1 cellular context compared by ENCODE assay signal in the genomic region with DNA sequence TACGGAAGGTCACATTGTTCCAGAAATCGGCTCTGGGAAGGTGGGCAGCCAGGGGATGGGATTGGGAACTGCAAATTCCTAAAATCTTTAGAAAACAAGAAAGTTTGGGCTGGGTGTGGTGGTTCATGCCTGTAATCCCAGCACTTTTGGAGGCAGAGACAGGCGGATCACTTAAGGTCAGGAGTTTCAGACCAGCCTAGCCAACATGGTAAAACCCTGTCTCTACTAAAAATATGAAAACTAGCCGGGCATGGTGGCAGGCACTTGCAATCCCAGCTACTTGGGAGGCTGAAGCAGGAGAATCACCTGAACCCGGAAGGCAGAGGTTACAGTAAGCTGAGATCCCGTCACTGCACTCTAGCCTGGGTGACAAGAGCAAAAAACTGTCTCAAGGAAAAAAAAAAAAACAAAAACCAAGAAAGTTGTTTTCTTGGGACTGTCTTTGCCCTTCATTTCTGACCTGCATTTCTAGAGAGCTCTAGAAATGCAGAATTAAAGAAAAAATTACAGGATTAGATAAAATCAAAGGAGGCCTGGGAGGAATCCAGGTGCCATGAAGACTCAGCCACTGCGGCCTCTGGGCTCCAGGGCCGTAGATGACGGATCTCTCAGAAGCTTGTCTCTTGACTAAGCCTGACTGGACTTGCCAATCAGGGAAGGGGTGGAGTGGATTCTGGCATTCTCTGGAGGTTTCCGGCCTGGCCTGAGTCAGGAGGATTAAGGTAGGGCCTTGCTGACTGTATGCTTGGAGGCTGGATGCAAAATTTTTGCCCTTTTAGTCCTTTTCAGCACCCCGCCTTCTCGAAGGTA.
A peak's percentile ranks its signal among the peaks of the same experiment; 100 is the strongest.
TF ChIP-seq lines count a peak whose summit lies in the region.

No MANE protein-coding gene starts in this region.

TF ChIP-seq in K562, 482 proteins besides CTCF, POLR2A, EP300 and RAD21 (continued from another document and continues in another):
- TF ChIP-seq, protein P1, sequence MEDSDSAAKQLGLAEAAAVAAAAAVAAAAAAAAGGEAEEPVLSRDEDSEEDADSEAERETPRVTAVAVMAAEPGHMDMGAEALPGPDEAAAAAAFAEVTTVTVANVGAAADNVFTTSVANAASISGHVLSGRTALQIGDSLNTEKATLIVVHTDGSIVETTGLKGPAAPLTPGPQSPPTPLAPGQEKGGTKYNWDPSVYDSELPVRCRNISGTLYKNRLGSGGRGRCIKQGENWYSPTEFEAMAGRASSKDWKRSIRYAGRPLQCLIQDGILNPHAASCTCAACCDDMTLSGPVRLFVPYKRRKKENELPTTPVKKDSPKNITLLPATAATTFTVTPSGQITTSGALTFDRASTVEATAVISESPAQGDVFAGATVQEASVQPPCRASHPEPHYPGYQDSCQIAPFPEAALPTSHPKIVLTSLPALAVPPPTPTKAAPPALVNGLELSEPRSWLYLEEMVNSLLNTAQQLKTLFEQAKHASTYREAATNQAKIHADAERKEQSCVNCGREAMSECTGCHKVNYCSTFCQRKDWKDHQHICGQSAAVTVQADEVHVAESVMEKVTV (CRISPR knock-in tag; IDR thresholded peaks at IDR 0.05): no peak
- no peak for TF ChIP-seq ZNF282 (CRISPR knock-in tag; IDR thresholded peaks at IDR 0.05)
- no peak for TF ChIP-seq IRF2 (CRISPR knock-in tag; IDR thresholded peaks at IDR 0.05)
- no peak for TF ChIP-seq ZNF3 (CRISPR knock-in tag; IDR thresholded peaks at IDR 0.05)
- no peak for TF ChIP-seq ZNF785 (CRISPR knock-in tag; IDR thresholded peaks at IDR 0.05)
- 0 out of 2 replicates have a peak, but pooled peaks have one; percentile 11 for TF ChIP-seq PREB (CRISPR knock-in tag; IDR thresholded peaks at IDR 0.05)
- no peak for TF ChIP-seq ZNF431 (CRISPR knock-in tag; IDR thresholded peaks at IDR 0.05)
- TF ChIP-seq ZNF507 (tag; conservative IDR thresholded peaks at IDR 0.05): no peak
- peak; percentile 16 for TF ChIP-seq RBBP5 (IDR thresholded peaks at IDR 0.05; ENCODE audit: borderline replicate concordance, insufficient read depth, low read length, poor library complexity, severe bottlenecking)
- TF ChIP-seq ZNF764 (CRISPR knock-in tag; IDR thresholded peaks at IDR 0.05; ENCODE audit: low read depth): no peak
- TF ChIP-seq ATF7 (IDR thresholded peaks at IDR 0.05): no peak
- no peak for TF ChIP-seq U2AF1 (optimal IDR thresholded peaks at IDR 0.05; ENCODE audit: low read depth, low read length)
- peak; percentile 44; the same call in 1 of the 2 replicates for TF ChIP-seq CXXC5 (CRISPR knock-in tag; IDR thresholded peaks at IDR 0.05)
- 0 out of 2 replicates have a peak, but pooled peaks have one; percentile 8 for TF ChIP-seq TAL1 (IDR thresholded peaks at IDR 0.05)
- no peak for TF ChIP-seq ZNF76 (CRISPR knock-in tag; IDR thresholded peaks at IDR 0.05; ENCODE audit: borderline replicate concordance)
- no peak for TF ChIP-seq SMARCB1 (IDR thresholded peaks at IDR 0.05; ENCODE audit: insufficient read length, low read depth)
- TF ChIP-seq, protein P2, sequence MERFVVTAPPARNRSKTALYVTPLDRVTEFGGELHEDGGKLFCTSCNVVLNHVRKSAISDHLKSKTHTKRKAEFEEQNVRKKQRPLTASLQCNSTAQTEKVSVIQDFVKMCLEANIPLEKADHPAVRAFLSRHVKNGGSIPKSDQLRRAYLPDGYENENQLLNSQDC (CRISPR knock-in tag; IDR thresholded peaks at IDR 0.05): no peak
- TF ChIP-seq HOXB6 (CRISPR knock-in tag; IDR thresholded peaks at IDR 0.05; ENCODE audit: borderline replicate concordance): no peak
- no peak for TF ChIP-seq CREB3 (tag; conservative IDR thresholded peaks at IDR 0.05; ENCODE audit: low read depth)
- TF ChIP-seq HDAC2 (IDR thresholded peaks at IDR 0.05): no peak
- TF ChIP-seq SP2 (IDR thresholded peaks at IDR 0.05; ENCODE audit: extremely low read depth, low read depth, low read length, poor library complexity, severe bottlenecking): no peak
- TF ChIP-seq RBM39 (optimal IDR thresholded peaks at IDR 0.05; ENCODE audit: low read depth, low read length): no peak
- TF ChIP-seq TAF7 (tag; IDR thresholded peaks at IDR 0.05): no peak
- no peak for TF ChIP-seq HNRNPH1 (optimal IDR thresholded peaks at IDR 0.05; ENCODE audit: low read depth, low read length)
- peak; percentile 44; the same call in 1 of the 2 replicates for TF ChIP-seq GABPB1 (CRISPR knock-in tag; IDR thresholded peaks at IDR 0.05)
- no peak for TF ChIP-seq POLR3G (IDR thresholded peaks at IDR 0.05; ENCODE audit: extremely low read depth, insufficient read length, insufficient replicate concordance)
- TF ChIP-seq, protein P3, sequence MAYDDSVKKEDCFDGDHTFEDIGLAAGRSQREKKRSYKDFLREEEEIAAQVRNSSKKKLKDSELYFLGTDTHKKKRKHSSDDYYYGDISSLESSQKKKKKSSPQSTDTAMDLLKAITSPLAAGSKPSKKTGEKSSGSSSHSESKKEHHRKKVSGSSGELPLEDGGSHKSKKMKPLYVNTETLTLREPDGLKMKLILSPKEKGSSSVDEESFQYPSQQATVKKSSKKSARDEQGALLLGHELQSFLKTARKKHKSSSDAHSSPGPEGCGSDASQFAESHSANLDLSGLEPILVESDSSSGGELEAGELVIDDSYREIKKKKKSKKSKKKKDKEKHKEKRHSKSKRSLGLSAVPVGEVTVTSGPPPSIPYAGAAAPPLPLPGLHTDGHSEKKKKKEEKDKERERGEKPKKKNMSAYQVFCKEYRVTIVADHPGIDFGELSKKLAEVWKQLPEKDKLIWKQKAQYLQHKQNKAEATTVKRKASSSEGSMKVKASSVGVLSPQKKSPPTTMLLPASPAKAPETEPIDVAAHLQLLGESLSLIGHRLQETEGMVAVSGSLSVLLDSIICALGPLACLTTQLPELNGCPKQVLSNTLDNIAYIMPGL (CRISPR knock-in tag; IDR thresholded peaks at IDR 0.05): no peak
- no peak for TF ChIP-seq ZNF134 (CRISPR knock-in tag; conservative IDR thresholded peaks at IDR 0.05)
- 0 out of 2 replicates have a peak, but pooled peaks have one; percentile 8 for TF ChIP-seq MYC (IDR thresholded peaks at IDR 0.05; ENCODE audit: low read depth, low read length)
- no peak for TF ChIP-seq MYC (CRISPR knock-in tag; IDR thresholded peaks at IDR 0.05; ENCODE audit: borderline replicate concordance, low read depth)
- no peak for TF ChIP-seq ZMIZ1 (IDR thresholded peaks at IDR 0.05; ENCODE audit: low read depth in 2 of 2, low read length in 2 of 2)
- TF ChIP-seq CSDE1 (IDR thresholded peaks at IDR 0.05): no peak
- peak; percentile 74 for TF ChIP-seq ETV5 (CRISPR knock-in tag; IDR thresholded peaks at IDR 0.05; ENCODE audit: low read depth)
- no peak for TF ChIP-seq EHMT2 (IDR thresholded peaks at IDR 0.05)
- TF ChIP-seq ZNF384 (IDR thresholded peaks at IDR 0.05; ENCODE audit: low read depth, low read length): 0 out of 2 replicates have a peak, but pooled peaks have one; percentile 7
- TF ChIP-seq MCM3 (IDR thresholded peaks at IDR 0.05): no peak
- TF ChIP-seq ESRRA (IDR thresholded peaks at IDR 0.05; ENCODE audit: borderline replicate concordance, low read depth): no peak
- no peak for TF ChIP-seq ID3 (CRISPR knock-in tag; IDR thresholded peaks at IDR 0.05)
- TF ChIP-seq ID3 (tag; IDR thresholded peaks at IDR 0.05): no peak
- TF ChIP-seq ZNF592 (IDR thresholded peaks at IDR 0.05): peak; percentile 59
- TF ChIP-seq ZNF583 (CRISPR knock-in tag; IDR thresholded peaks at IDR 0.05): 0 out of 2 replicates have a peak, but pooled peaks have one; percentile 18
- TF ChIP-seq ZFP36 (IDR thresholded peaks at IDR 0.05; ENCODE audit: low read depth, low read length, partially characterized antibody): no peak
- TF ChIP-seq, protein P4, sequence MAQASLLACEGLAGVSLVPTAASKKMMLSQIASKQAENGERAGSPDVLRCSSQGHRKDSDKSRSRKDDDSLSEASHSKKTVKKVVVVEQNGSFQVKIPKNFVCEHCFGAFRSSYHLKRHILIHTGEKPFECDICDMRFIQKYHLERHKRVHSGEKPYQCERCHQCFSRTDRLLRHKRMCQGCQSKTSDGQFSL (CRISPR knock-in tag; IDR thresholded peaks at IDR 0.05): no peak
- TF ChIP-seq, protein P4 (tag; IDR thresholded peaks at IDR 0.05): no peak
- peak; percentile 40; the same call in 1 of the 2 replicates for TF ChIP-seq NFE2 (IDR thresholded peaks at IDR 0.05; ENCODE audit: low read depth)
